Comparison of ENCODE assay signal across 20 cellular contexts in the genomic region with DNA sequence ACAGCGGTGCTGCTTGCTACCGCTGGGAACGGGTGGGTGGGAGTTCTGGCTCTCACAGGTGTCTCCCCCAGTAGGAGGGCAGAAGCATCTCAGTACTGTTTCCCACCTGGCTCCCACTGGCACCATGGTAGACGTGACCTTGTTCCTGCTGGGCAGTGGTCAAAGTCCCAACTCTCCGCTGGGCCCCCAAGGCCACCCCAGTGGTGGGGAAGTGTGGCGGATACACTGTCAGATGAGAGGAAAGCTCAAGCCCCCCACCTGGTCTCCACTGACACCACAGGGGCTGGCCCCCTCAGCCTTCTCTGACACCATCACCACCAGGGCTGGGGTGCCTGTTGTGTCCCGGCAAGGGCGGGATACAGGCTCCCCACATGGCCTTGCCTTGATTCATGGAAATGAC. TPM values are rescaled to one million over a fixed set of nuclear protein-coding genes. Genes with fewer than 3 reads are reported as not detected.
DNase-seq lines count a peak whose midpoint lies in the region; ATAC-seq and TF ChIP-seq lines count a peak whose summit lies in the region.
"Had no signal": no experiment of that assay in that cellular context is flagged by ENCODE, and none has a peak within 500 bp of the region (broad histone marks: within the 10 kb centered on the region; RNA-seq: fewer than 3 reads in every experiment).

No MANE protein-coding gene starts in this region.

- intact Hi-C loops in right cardiac atrium (cut with DNase I) = no loop called here
- intact Hi-C loops in left ventricle myocardium inferior (cut with micrococcal nuclease) = no loop called here

- no peak overlapping the region for H3K27ac ChIP-seq in right cardiac atrium (ENCODE audit: low read length)
- H3K27ac ChIP-seq in left ventricle myocardium inferior (replicated peaks) = no peak overlapping the region
- peak overlapping the region; percentile 98 for H3K27ac ChIP-seq in KOPT-K1 (ENCODE audit: low read depth, low read length, poor library complexity, severe bottlenecking)
- H3K27ac ChIP-seq: Peyer's patch, SK-N-MC had no signal

- peaks cover 68% of the 10 kb centered on the region for H3K36me3 ChIP-seq in left ventricle myocardium inferior
- peaks cover 59% of the 10 kb centered on the region for H3K36me3 ChIP-seq in KOPT-K1 (ENCODE audit: insufficient read depth, low read length)

- peak overlapping the region; percentile 77 for H3K27ac Mint-ChIP-seq in memory B cell
- H3K27ac Mint-ChIP-seq: CD4-positive, alpha-beta T cell; H9 had no signal

- H3K4me1 ChIP-seq in right cardiac atrium (ENCODE audit: control insufficient read depth, insufficient read depth, low read length) = no peaks in the 10 kb centered on the region
- no peaks in the 10 kb centered on the region for H3K4me1 ChIP-seq in left ventricle myocardium inferior
- H3K4me1 ChIP-seq: Peyer's patch had no signal

- H3K9me3 ChIP-seq in right cardiac atrium (ENCODE audit: control insufficient read depth, low read length) (no peaks in the 10 kb centered on the region), left ventricle myocardium inferior (replicated peaks) (no peaks in the 10 kb centered on the region), KOPT-K1 (ENCODE audit: insufficient read depth, low read length, poor library complexity, severe bottlenecking) (no peaks in the 10 kb centered on the region)
- H3K9me3 ChIP-seq: Peyer's patch had no signal

- TF ChIP-seq CTCF in left ventricle myocardium inferior (IDR thresholded peaks at IDR 0.05; ENCODE audit: borderline replicate concordance) = no peak

- no peaks in the 10 kb centered on the region for H3K27me3 Mint-ChIP-seq in memory B cell
- H3K27me3 Mint-ChIP-seq: CD4-positive, alpha-beta T cell had no signal

- DNase-seq in right cardiac atrium = no peak
- no peak for DNase-seq in left ventricle myocardium inferior
- DNase-seq in memory B cell (ENCODE audit: low spot score in 2 of 2) = no peak
- no peak for DNase-seq in D341Med (ENCODE audit: low spot score)
- no peak for DNase-seq in germinal center (ENCODE audit: low spot score)
- no peak for DNase-seq in stimulated activated CD4-positive, alpha-beta T cell treated with anti-CD3 and anti-CD28 coated beads, Interleukin-2, amount 100 ng/mL, for 24 hours
- DNase-seq: CD4-positive, alpha-beta T cell; DMS53; H9; KG1; MM.1S; NCI-H2029; NCI-H526 treated with DMSO at 0.1 percent for 48 hours; Peyer's patch; SIG-M5 had no signal

- ATAC-seq in right cardiac atrium (peak; percentile 15 to 16), memory B cell (ENCODE audit: low read depth) (no peak)
- ATAC-seq: GM12878, GM23338 had no signal

- no peaks in the 10 kb centered on the region for H3K27me3 ChIP-seq in right cardiac atrium (ENCODE audit: control insufficient read depth, insufficient read depth)
- no peaks in the 10 kb centered on the region for H3K27me3 ChIP-seq in left ventricle myocardium inferior (ENCODE audit: low read depth)
- H3K27me3 ChIP-seq: Peyer's patch had no signal

- peaks cover 18% of the 10 kb centered on the region for H3K4me1 Mint-ChIP-seq in memory B cell

- H3K9me3 Mint-ChIP-seq in memory B cell = no peaks in the 10 kb centered on the region
- H3K9me3 Mint-ChIP-seq: CD4-positive, alpha-beta T cell had no signal

- H3K4me3 ChIP-seq in right cardiac atrium (ENCODE audit: low read length) (no peak overlapping the region), left ventricle myocardium inferior (no peak overlapping the region)
- H3K4me3 ChIP-seq: GM12878, GM23338, Peyer's patch, SK-N-MC had no signal

- H3K4me3 Mint-ChIP-seq in memory B cell = no peak overlapping the region
- H3K4me3 Mint-ChIP-seq: CD4-positive, alpha-beta T cell; GM23338; H9 had no signal

- peaks cover 30% of the 10 kb centered on the region for H3K36me3 Mint-ChIP-seq in memory B cell

- 94% methylated on average over 8 of the region's 8 CpGs for WGBS in right cardiac atrium

RNA-seq across cellular contexts. Expression of gene LETM1, which starts 24.6 kb away (rescaled TPM):
- 10 to 100 TPM; 36.2 to 41.7 (median 38.4) TPM for total RNA-seq in right cardiac atrium
- polyA plus RNA-seq in right cardiac atrium = 19.3 TPM
- 38.8 TPM for total RNA-seq in left ventricle myocardium inferior

RNA-seq across cellular contexts. Expression of gene FGFR3, which starts 38.2 kb away (rescaled TPM):
- total RNA-seq in right cardiac atrium = 10 to 100 TPM in 1 of 4 donors, 1 to 10 TPM in 3; 6.4 to 17.5 (median 8.8) TPM
- 4.5 TPM for polyA plus RNA-seq in right cardiac atrium
- 3.5 TPM for total RNA-seq in left ventricle myocardium inferior
- total RNA-seq: OCI-LY7 had no signal

RNA-seq across cellular contexts. Expression of gene NSD2, which starts 39.9 kb away (rescaled TPM):
- total RNA-seq in right cardiac atrium (10 to 100 TPM; 44.4 to 52.0 (median 46.6) TPM), left ventricle myocardium inferior (42.5 TPM)
- polyA plus RNA-seq in right cardiac atrium = 10.8 TPM
